Comparison of ENCODE assay signal across 18 cellular contexts in genomic region chr11:22674470-22675426, GRCh38. TPM values are rescaled to one million over a fixed set of nuclear protein-coding genes. Genes with fewer than 3 reads are reported as not detected.
DNase-seq lines count a peak whose midpoint lies in the region; ATAC-seq and TF ChIP-seq lines count a peak whose summit lies in the region.
"Had no signal": no experiment of that assay in that cellular context is flagged by ENCODE, and none has a peak within 500 bp of the region (broad histone marks: within the 10 kb centered on the region; RNA-seq: fewer than 3 reads in every experiment).

No MANE protein-coding gene starts in this region.

- H3K9ac ChIP-seq in endocrine pancreas (ENCODE audit: control insufficient read depth, insufficient read depth, low read length): no peak overlapping the region

- WGBS in psoas muscle, 3 donors: 77 to 90% (median 78%) methylated on average over 4 of the region's 4 CpGs

- ATAC-seq in HG02885 (IDR thresholded peaks at IDR 0.05; ENCODE audit: poor library complexity, unreplicated experiment) (peak; percentile 46), psoas muscle (peak; percentile 41 to 53 (median 44)), HG02970 (IDR thresholded peaks at IDR 0.05; ENCODE audit: low FRiP score, unreplicated experiment) (no peak), sciatic nerve (no peak), HG03196 (IDR thresholded peaks at IDR 0.05; ENCODE audit: unreplicated experiment) (no peak)
- ATAC-seq: naive thymus-derived CD8-positive, alpha-beta T cell; T-helper 17 cell had no signal

- H3K36me3 ChIP-seq in endocrine pancreas (ENCODE audit: control insufficient read depth, insufficient read depth, low read length) (no peaks in the 10 kb centered on the region), psoas muscle (ENCODE audit: insufficient read depth in 1 of 2, low read depth in 1 of 2) (no peaks in the 10 kb centered on the region)
- H3K36me3 ChIP-seq: adrenal gland had no signal

- no peaks in the 10 kb centered on the region for H3K9me3 ChIP-seq in endocrine pancreas (ENCODE audit: control insufficient read depth, low read length)
- H3K9me3 ChIP-seq in psoas muscle: no peaks in the 10 kb centered on the region
- H3K9me3 ChIP-seq: adrenal gland had no signal

- no peak for TF ChIP-seq CTCF in psoas muscle (IDR thresholded peaks at IDR 0.05)

- DNase-seq in NCI-H2107 treated with DMSO at 0.1 percent for 48 hours (lab: John Stamatoyannopoulos, UW; ENCODE audit: unreplicated experiment) (peak; percentile 36), NCI-H2107 (lab: John Stamatoyannopoulos, UW) (no peak), psoas muscle (no peak), sciatic nerve (ENCODE audit: low spot score) (no peak)
- DNase-seq: adrenal gland; effector CD4-positive, alpha-beta T cell; H7; IMR-90; MV-4-11; naive thymus-derived CD8-positive, alpha-beta T cell; NCI-H226; SHP77; T-helper 17 cell had no signal

- H3K4me1 ChIP-seq in endocrine pancreas (ENCODE audit: control insufficient read depth, insufficient read depth, low read length) (peaks cover 54% of the 10 kb centered on the region), psoas muscle (peaks cover 40% of the 10 kb centered on the region)
- H3K4me1 ChIP-seq: adrenal gland had no signal

- intact Hi-C loops in psoas muscle (cut with DNase I) (loop anchor here (5.0 kb wide), 3 partner anchors 48 to 113 kb away; no protein-coding TSS in a partner anchor), sciatic nerve (cut with DNase I) (no loop called here)

- H3K27ac ChIP-seq in psoas muscle: peak overlapping the region; percentile 75
- H3K27ac ChIP-seq: adrenal gland, C4-2B had no signal

- H3K4me3 ChIP-seq in endocrine pancreas (ENCODE audit: control insufficient read depth, insufficient read depth, low read length) (peak overlapping the region; percentile 55), psoas muscle (peak overlapping the region; percentile 0)
- H3K4me3 ChIP-seq: adrenal gland had no signal

- H3K27me3 ChIP-seq in endocrine pancreas (ENCODE audit: control insufficient read depth, insufficient read depth, low read length) (no peaks in the 10 kb centered on the region), psoas muscle (ENCODE audit: insufficient read depth in 3 of 3, low read length in 2 of 3) (no peaks in the 10 kb centered on the region)
- H3K27me3 ChIP-seq: adrenal gland had no signal

RNA-seq across cellular contexts. Expression of gene GAS2, which starts 8.3 kb away (rescaled TPM):
- total RNA-seq in psoas muscle (1 to 10 TPM; 2.2 to 4.6 (median 2.9) TPM), sciatic nerve (22.1 TPM)
- polyA plus RNA-seq in psoas muscle: 1 to 10 TPM in 1 of 3 donors, under 1 TPM in 2; 0.51 to 2.9 (median 0.63) TPM

RNA-seq across cellular contexts. Expression of gene FANCF, which starts 49.1 kb away (rescaled TPM):
- 1 to 10 TPM; 1.4 to 2.2 (median 1.7) TPM for total RNA-seq in psoas muscle
- 1 to 10 TPM; 1.3 to 5.1 (median 2.4) TPM for polyA plus RNA-seq in psoas muscle
- total RNA-seq in sciatic nerve: 8.4 TPM

Comparison
In these comparisons a context has a peak if more than half of its experiments do, and no peak if none do; other contexts are left out.
1. ATAC-seq: peak in HG02885 (single experiment) and psoas muscle (4 of 4); none in HG02970 (single experiment), sciatic nerve (single experiment) and HG03196 (single experiment).